ENCODE assay signal across 9 cellular contexts in the genomic region with DNA sequence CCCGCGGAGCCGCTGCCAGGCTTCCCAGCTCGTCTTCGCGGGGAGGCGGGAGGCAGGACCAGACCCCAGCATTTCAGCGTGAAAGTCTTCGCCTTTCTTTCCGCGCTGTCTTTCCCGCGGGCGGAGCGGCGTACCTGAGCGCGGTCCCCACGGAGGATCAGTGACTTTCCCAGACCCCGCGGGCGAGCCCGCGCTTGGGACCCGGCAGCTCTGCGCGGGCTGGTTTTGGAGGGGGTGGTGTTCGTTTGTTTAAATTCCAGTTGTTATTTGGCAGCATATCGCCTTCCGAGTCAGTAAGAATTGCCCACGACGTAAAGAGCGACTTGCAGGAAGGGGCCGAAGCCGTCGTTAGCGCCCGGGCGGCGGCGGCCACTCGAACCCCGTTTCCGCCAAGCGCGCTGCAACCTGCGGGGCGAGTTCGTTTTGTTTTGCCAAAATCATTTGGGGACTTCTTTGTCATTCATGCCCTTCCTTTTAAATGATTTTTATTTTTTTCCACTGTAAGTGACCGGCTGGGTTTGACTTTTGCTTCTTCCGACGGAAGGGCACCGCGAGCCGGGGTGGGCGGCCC.
A peak's percentile ranks its signal among the peaks of the same experiment; 100 is the strongest.
DNase-seq lines count a peak whose midpoint lies in the region; ATAC-seq and TF ChIP-seq lines count a peak whose summit lies in the region.
"Had no signal": no experiment of that assay in that cellular context is flagged by ENCODE, and none has a peak within 500 bp of the region (broad histone marks: within the 10 kb centered on the region; RNA-seq: fewer than 3 reads in every experiment).

No MANE protein-coding gene starts in this region.

- H3K27ac Mint-ChIP-seq in CD8-positive, alpha-beta memory T cell: peak overlapping the region in 1 of 8 donors; percentile 29
- no peak overlapping the region for H3K27ac Mint-ChIP-seq in activated CD4-positive, alpha-beta memory T cell treated with anti-CD3 and anti-CD28 coated beads, Interleukin-2, amount 10 ng/mL, durations not matched to agents 7 days and 5 days

- DNase-seq in CD8-positive, alpha-beta memory T cell: peak in 1 of 5 donors; percentile 16
- no peak for DNase-seq in activated CD4-positive, alpha-beta memory T cell treated with anti-CD3 and anti-CD28 coated beads, Interleukin-2, amount 10 ng/mL, durations not matched to agents 7 days and 5 days
- DNase-seq in fibroblast of lung (ENCODE audit: low read depth in 2 of 2) (peak in 1 of 2 donors; percentile 10), sigmoid colon (no peak), Ammon's horn (ENCODE audit: low spot score) (no peak), RKO (ENCODE audit: low spot score) (no peak)
- DNase-seq in central memory CD4-positive, alpha-beta T cell: no peak
- DNase-seq: NCI-H510A had no signal

- ATAC-seq in HG03520 (IDR thresholded peaks at IDR 0.05; ENCODE audit: unreplicated experiment): no peak

- peaks cover 7% of the 10 kb centered on the region for H3K4me1 ChIP-seq in CD8-positive, alpha-beta memory T cell (ENCODE audit: insufficient read depth, low read length)
- H3K4me1 ChIP-seq in fibroblast of lung (ENCODE audit: control insufficient read depth, extremely low read depth, insufficient read depth, low read length) (no peaks in the 10 kb centered on the region), sigmoid colon (peaks cover 0 to 18% (median 13%) of the 10 kb centered on the region in 4 donors)

- peak overlapping the region; percentile 37 for H3K4me2 ChIP-seq in fibroblast of lung (ENCODE audit: extremely low read depth, insufficient read depth, low read length)

- H3K36me3 ChIP-seq in CD8-positive, alpha-beta memory T cell (ENCODE audit: insufficient read depth, low read length): no peaks in the 10 kb centered on the region
- no peaks in the 10 kb centered on the region for H3K36me3 ChIP-seq in fibroblast of lung (ENCODE audit: control insufficient read depth, insufficient read depth, low read length)
- H3K36me3 ChIP-seq in sigmoid colon: no peaks in the 10 kb centered on the region

- intact Hi-C loops in sigmoid colon (cut with DNase I): no loop called here

- TF ChIP-seq CTCF in fibroblast of lung (conservative IDR thresholded peaks at IDR 0.05 in 1 of 2, IDR thresholded peaks at IDR 0.05 in 1 of 2; ENCODE audit: low read depth in 1 of 2, low read length in 2 of 2) (no peak), sigmoid colon (IDR thresholded peaks at IDR 0.05) (no peak)

- H3K9me3 Mint-ChIP-seq in CD8-positive, alpha-beta memory T cell: no peaks in the 10 kb centered on the region
- no peaks in the 10 kb centered on the region for H3K9me3 Mint-ChIP-seq in activated CD4-positive, alpha-beta memory T cell treated with anti-CD3 and anti-CD28 coated beads, Interleukin-2, amount 10 ng/mL, durations not matched to agents 7 days and 5 days

- WGBS in sigmoid colon, 2 donors: 2 to 3% methylated on average over 56 of the region's 56 CpGs

- TF ChIP-seq POLR2A in sigmoid colon (IDR thresholded peaks at IDR 0.05): no peak

- H3K79me2 ChIP-seq in fibroblast of lung (ENCODE audit: control insufficient read depth, insufficient read depth, low read length): no peaks in the 10 kb centered on the region

- POLR2A ChIA-PET in CD8-positive, alpha-beta memory T cell (lab: Charles Lee): no interaction called here
- POLR2A ChIA-PET in activated CD4-positive, alpha-beta memory T cell treated with anti-CD3 and anti-CD28 coated beads, Interleukin-2, amount 10 ng/mL, durations not matched to agents 7 days and 5 days (lab: Charles Lee): interaction anchor here (1.5 kb wide), 1 partner anchor 239 kb away, joined by 6 read pairs; no protein-coding TSS in a partner anchor

- peaks cover 12 to 33% (median 23%) of the 10 kb centered on the region in 3 donors for H3K4me1 Mint-ChIP-seq in CD8-positive, alpha-beta memory T cell
- H3K4me1 Mint-ChIP-seq in activated CD4-positive, alpha-beta memory T cell treated with anti-CD3 and anti-CD28 coated beads, Interleukin-2, amount 10 ng/mL, durations not matched to agents 7 days and 5 days: peaks cover 11% of the 10 kb centered on the region

- H3K27me3 Mint-ChIP-seq in CD8-positive, alpha-beta memory T cell: peaks cover 40 to 54% of the 10 kb centered on the region in 2 donors
- peaks cover 71% of the 10 kb centered on the region for H3K27me3 Mint-ChIP-seq in activated CD4-positive, alpha-beta memory T cell treated with anti-CD3 and anti-CD28 coated beads, Interleukin-2, amount 10 ng/mL, durations not matched to agents 7 days and 5 days

- no peak overlapping the region for H3K27ac ChIP-seq in CD8-positive, alpha-beta memory T cell (ENCODE audit: low read depth, low read length)
- H3K27ac ChIP-seq in fibroblast of lung (ENCODE audit: insufficient read depth, low read length) (no peak overlapping the region), sigmoid colon (no peak overlapping the region)

- H3K9ac ChIP-seq in fibroblast of lung (ENCODE audit: insufficient read depth, low read length): no peak overlapping the region

- peaks cover 26% of the 10 kb centered on the region for H3K27me3 ChIP-seq in CD8-positive, alpha-beta memory T cell (ENCODE audit: insufficient read depth, low read length, poor library complexity, severe bottlenecking)
- peaks cover 27% of the 10 kb centered on the region for H3K27me3 ChIP-seq in fibroblast of lung (ENCODE audit: control insufficient read depth, insufficient read depth, low read length)
- H3K27me3 ChIP-seq in sigmoid colon: peaks cover 19 to 68% (median 39%) of the 10 kb centered on the region in 3 donors

- no peaks in the 10 kb centered on the region for H3K9me3 ChIP-seq in CD8-positive, alpha-beta memory T cell (ENCODE audit: low read length)
- H3K9me3 ChIP-seq in fibroblast of lung (ENCODE audit: control insufficient read depth, insufficient read depth, low read depth, low read length) (no peaks in the 10 kb centered on the region), sigmoid colon (no peaks in the 10 kb centered on the region)

- peak overlapping the region; percentile 73 to 86 (median 80) for H3K4me3 Mint-ChIP-seq in CD8-positive, alpha-beta memory T cell
- peak overlapping the region; percentile 58 for H3K4me3 Mint-ChIP-seq in activated CD4-positive, alpha-beta memory T cell treated with anti-CD3 and anti-CD28 coated beads, Interleukin-2, amount 10 ng/mL, durations not matched to agents 7 days and 5 days

- TF ChIP-seq EP300 in sigmoid colon (IDR thresholded peaks at IDR 0.05): no peak

- no peak overlapping the region for H2AFZ ChIP-seq in fibroblast of lung (ENCODE audit: low read length)

- peaks cover 0 to 4% (median 2%) of the 10 kb centered on the region in 3 donors for H3K36me3 Mint-ChIP-seq in CD8-positive, alpha-beta memory T cell
- no peaks in the 10 kb centered on the region for H3K36me3 Mint-ChIP-seq in activated CD4-positive, alpha-beta memory T cell treated with anti-CD3 and anti-CD28 coated beads, Interleukin-2, amount 10 ng/mL, durations not matched to agents 7 days and 5 days (ENCODE audit: low read depth)

- CTCF ChIA-PET in CD8-positive, alpha-beta memory T cell (lab: Charles Lee): no interaction called here
- CTCF ChIA-PET in activated CD4-positive, alpha-beta memory T cell treated with anti-CD3 and anti-CD28 coated beads, Interleukin-2, amount 10 ng/mL, durations not matched to agents 7 days and 5 days (lab: Charles Lee): interaction anchor here (0.5 kb wide), 1 partner anchor 340 kb away, joined by 3 read pairs; no protein-coding TSS in a partner anchor

- peak overlapping the region; percentile 35 for H3K4me3 ChIP-seq in CD8-positive, alpha-beta memory T cell (ENCODE audit: low read length)
- H3K4me3 ChIP-seq in fibroblast of lung (replicated peaks in 1 of 4; ENCODE audit: control extremely low read depth in 1 of 4, insufficient read depth in 1 of 4, low read depth in 3 of 4, low read length in 4 of 4): peak overlapping the region in 3 of 4 experiments; percentile 5 to 50 (median 6)
- H3K4me3 ChIP-seq in sigmoid colon: peak overlapping the region in 3 of 4 donors; percentile 30 to 37 (median 35)

- no peaks in the 10 kb centered on the region for H4K20me1 ChIP-seq in fibroblast of lung (ENCODE audit: control insufficient read depth, extremely low read depth, insufficient read depth, low read length)
